ENCODE assay signal across 16 cellular contexts in genomic region chr10:29256019-29256418, GRCh38. TPM values are rescaled to one million over a fixed set of nuclear protein-coding genes. Genes with fewer than 3 reads are reported as not detected.
"Had no signal": no experiment of that assay in that cellular context is flagged by ENCODE, and none has a peak within 500 bp of the region (broad histone marks: within the 10 kb centered on the region; RNA-seq: fewer than 3 reads in every experiment).

No MANE protein-coding gene starts in this region.

- DNase-seq: activated CD4-positive, alpha-beta T cell treated with anti-CD3 and anti-CD28 coated beads, Interleukin-2, amount 50 U/mL, for 1 hour; activated CD4-positive, CD25-positive, alpha-beta regulatory T cell; activated T-cell treated with anti-CD3 and anti-CD28 coated beads, Interleukin-2, amount 50 U/mL, for 1 hour; amygdala; stimulated activated CD4-positive, alpha-beta T cell treated with anti-CD3 and anti-CD28 coated beads, Interleukin-12 subunit alpha, Interleukin-12 subunit beta, amount 100 ng/mL, for 4 hours; stimulated activated naive CD4-positive, alpha-beta T cell treated with Interleukin-2 at 50 U/mL for 16 hours; T-helper 17 cell had no signal

- H3K4me3 Mint-ChIP-seq: T-helper 17 cell had no signal

- H3K27ac Mint-ChIP-seq: activated naive CD4-positive, alpha-beta T cell treated with anti-CD3 and anti-CD28 coated beads, Interleukin-2, amount 50 U/mL, for 72 hours; T-helper 17 cell had no signal

- H3K9me3 Mint-ChIP-seq: activated naive CD4-positive, alpha-beta T cell treated with anti-CD3 and anti-CD28 coated beads, Interleukin-2, amount 50 U/mL, for 72 hours had no signal

- H3K4me1 Mint-ChIP-seq: T-helper 17 cell had no signal

- H3K36me3 Mint-ChIP-seq: activated naive CD4-positive, alpha-beta T cell treated with anti-CD3 and anti-CD28 coated beads, Interleukin-2, amount 50 U/mL, for 72 hours had no signal

RNA-seq across cellular contexts. Expression of gene LYZL1, which starts 32.9 kb away (rescaled TPM):
- total RNA-seq: activated naive CD4-positive, alpha-beta T cell treated with anti-CD3 and anti-CD28 coated beads, Interleukin-2, amount 50 U/mL, for 72 hours; esophagus mucosa; lower leg skin; osteocyte; pulmonary artery endothelial cell; sciatic nerve; T-helper 17 cell; temporal lobe; ureter had no signal
- polyA plus RNA-seq: neural cell had no signal
